In genomic region chr19:33000910-33001309, GRCh38 we compare ENCODE assay signal across 18 cellular contexts. TPM values are rescaled to one million over a fixed set of nuclear protein-coding genes. Genes with fewer than 3 reads are reported as not detected.
"Had no signal": no experiment of that assay in that cellular context is flagged by ENCODE, and none has a peak within 500 bp of the region (broad histone marks: within the 10 kb centered on the region; RNA-seq: fewer than 3 reads in every experiment).

No MANE protein-coding gene starts in this region.

- H3K4me3 ChIP-seq: esophagus squamous epithelium, heart right ventricle, smooth muscle cell, stomach had no signal

- H3K27ac Mint-ChIP-seq: effector memory CD8-positive, alpha-beta T cell; natural killer cell had no signal

- H3K4me3 Mint-ChIP-seq: effector memory CD8-positive, alpha-beta T cell; natural killer cell had no signal

- H3K4me1 ChIP-seq: heart right ventricle had no signal

- DNase-seq: activated T-cell treated with anti-CD3 and anti-CD28 coated beads, Interleukin-2, amount 50 U/mL, for 4 hours; amygdala; esophagus squamous epithelium; heart right ventricle; kidney glomerular epithelial cell; left ventricle myocardium superior; mesenchymal stem cell; natural killer cell; stimulated activated CD4-positive, alpha-beta T cell treated with anti-CD3 and anti-CD28 coated beads, Interleukin-4, amount 100 ng/mL, for 1 hour; stomach; T-helper 9 cell; trophoblast cell had no signal

- H3K9me3 Mint-ChIP-seq: activated naive CD4-positive, alpha-beta T cell treated with anti-CD3 and anti-CD28 coated beads, Interleukin-2, amount 50 U/mL, for 24 hours; activated T-cell treated with anti-CD3 and anti-CD28 coated beads, Interleukin-2, amount 50 U/mL, for 4 hours; effector memory CD8-positive, alpha-beta T cell; natural killer cell had no signal

- H3K27me3 ChIP-seq: esophagus squamous epithelium, heart right ventricle, stomach had no signal

- H3K9me3 ChIP-seq: esophagus squamous epithelium, heart right ventricle, neutrophil, stomach had no signal

- H3K36me3 Mint-ChIP-seq: natural killer cell had no signal

- H3K36me3 ChIP-seq: esophagus squamous epithelium, heart right ventricle, neutrophil had no signal

- ATAC-seq: activated T-cell treated with anti-CD3 and anti-CD28 coated beads, Interleukin-2, amount 50 U/mL, for 4 hours; effector memory CD8-positive, alpha-beta T cell; heart right ventricle; left ventricle myocardium superior; natural killer cell; sciatic nerve had no signal

- H3K27ac ChIP-seq: esophagus squamous epithelium, heart right ventricle, neutrophil, parathyroid adenoma, stomach had no signal

RNA-seq across cellular contexts. Expression of gene FAAP24, which starts 28.9 kb away (rescaled TPM):
- total RNA-seq: left ventricle myocardium superior had no signal
